In genomic region chr16:11251525-11252481, GRCh38 we compare ENCODE assay signal across 8 cellular contexts. TPM values are rescaled to one million over a fixed set of nuclear protein-coding genes. Genes with fewer than 3 reads are reported as not detected.
DNase-seq lines count a peak whose midpoint lies in the region; ATAC-seq, FAIRE-seq and TF ChIP-seq lines count a peak whose summit lies in the region.

No MANE protein-coding gene starts in this region.

- no peak for TF ChIP-seq POLR2A in H54 (IDR thresholded peaks at IDR 0.05; ENCODE audit: low read depth, low read length)

- H3K27me3 ChIP-seq in GM06990 (replicated peaks; ENCODE audit: control insufficient read depth, insufficient read depth, low read length) = no peaks in the 10 kb centered on the region
- no peaks in the 10 kb centered on the region for H3K27me3 ChIP-seq in bronchial epithelial cell (ENCODE audit: control insufficient read depth, insufficient read depth, low read length)

- TF ChIP-seq CTCF in GM06990 (IDR thresholded peaks at IDR 0.05; ENCODE audit: insufficient read depth, low read length, poor library complexity, severe bottlenecking) (no peak), bronchial epithelial cell (IDR thresholded peaks at IDR 0.05; ENCODE audit: insufficient read depth, low read length, severe bottlenecking) (no peak)

- no peak for FAIRE-seq in bronchial epithelial cell (lab: Jason Lieb, UNC)
- FAIRE-seq in H54 (lab: Jason Lieb, UNC) = no peak

- DNase-seq in GM06990 (ENCODE audit: extremely low read depth, insufficient read length) (peak; percentile 73), bronchial epithelial cell (ENCODE audit: low read depth) (peak; percentile 23), dedifferentiated amniotic fluid mesenchymal stem cell (ENCODE audit: extremely low spot score) (no peak), H54 (ENCODE audit: insufficient read length, low spot score) (no peak), NCI-H2081 treated with DMSO at 0.1 percent for 48 hours (lab: John Stamatoyannopoulos, UW) (no peak)
- peak; percentile 76 for DNase-seq in stimulated activated CD4-positive, alpha-beta T cell treated with anti-CD3 and anti-CD28 coated beads, Interleukin-2, amount 100 ng/mL, for 48 hours

- H3K36me3 ChIP-seq in GM06990 (ENCODE audit: control insufficient read depth, insufficient read depth, low read length) = peaks cover 14% of the 10 kb centered on the region
- H3K36me3 ChIP-seq in bronchial epithelial cell (ENCODE audit: control insufficient read depth, insufficient read depth, low read length) = no peaks in the 10 kb centered on the region

- peak; percentile 32 to 36 for ATAC-seq in activated CD4-positive, CD25-positive, alpha-beta regulatory T cell treated with anti-CD3 and anti-CD28 coated beads, Interleukin-2, amount 50 U/mL, for 24 hours
- no peak for ATAC-seq in GM21360 (IDR thresholded peaks at IDR 0.05; ENCODE audit: unreplicated experiment)

- H3K4me3 ChIP-seq in GM06990 (replicated peaks; ENCODE audit: low read depth, low read length) = peak overlapping the region; percentile 93; the same call in 1 of the 2 replicates
- no peak overlapping the region for H3K4me3 ChIP-seq in bronchial epithelial cell (ENCODE audit: low read depth, low read length)

RNA-seq across cellular contexts. Expression of gene SOCS1, which starts 4.2 kb away (rescaled TPM):
- 0.77 and 0.79 TPM in 2 replicates for total RNA-seq in bronchial epithelial cell

RNA-seq across cellular contexts. Expression of gene TNP2, which starts 17.3 kb away (rescaled TPM):
- not detected in 2 replicates for total RNA-seq in bronchial epithelial cell

RNA-seq across cellular contexts. Expression of gene PRM3, which starts 21.6 kb away (rescaled TPM):
- not detected in 2 replicates for total RNA-seq in bronchial epithelial cell

RNA-seq across cellular contexts. Expression of gene PRM2, which starts 24.5 kb away (rescaled TPM):
- not detected in 2 replicates for total RNA-seq in bronchial epithelial cell

RNA-seq across cellular contexts. Expression of gene PRM1, which starts 29.3 kb away (rescaled TPM):
- total RNA-seq in bronchial epithelial cell = not detected in 2 replicates

Comparison
In these comparisons a context has a peak if more than half of its experiments do, and no peak if none do; other contexts are left out.
1. DNase-seq: peak in GM06990 (single experiment), bronchial epithelial cell (single experiment) and stimulated activated CD4-positive, alpha-beta T cell treated with anti-CD3 and anti-CD28 coated beads, Interleukin-2, amount 100 ng/mL, for 48 hours (2 of 2); none in dedifferentiated amniotic fluid mesenchymal stem cell (single experiment), H54 (single experiment) and NCI-H2081 treated with DMSO at 0.1 percent for 48 hours (single experiment).